ENCODE assay signal across 19 cellular contexts in the genomic region with DNA sequence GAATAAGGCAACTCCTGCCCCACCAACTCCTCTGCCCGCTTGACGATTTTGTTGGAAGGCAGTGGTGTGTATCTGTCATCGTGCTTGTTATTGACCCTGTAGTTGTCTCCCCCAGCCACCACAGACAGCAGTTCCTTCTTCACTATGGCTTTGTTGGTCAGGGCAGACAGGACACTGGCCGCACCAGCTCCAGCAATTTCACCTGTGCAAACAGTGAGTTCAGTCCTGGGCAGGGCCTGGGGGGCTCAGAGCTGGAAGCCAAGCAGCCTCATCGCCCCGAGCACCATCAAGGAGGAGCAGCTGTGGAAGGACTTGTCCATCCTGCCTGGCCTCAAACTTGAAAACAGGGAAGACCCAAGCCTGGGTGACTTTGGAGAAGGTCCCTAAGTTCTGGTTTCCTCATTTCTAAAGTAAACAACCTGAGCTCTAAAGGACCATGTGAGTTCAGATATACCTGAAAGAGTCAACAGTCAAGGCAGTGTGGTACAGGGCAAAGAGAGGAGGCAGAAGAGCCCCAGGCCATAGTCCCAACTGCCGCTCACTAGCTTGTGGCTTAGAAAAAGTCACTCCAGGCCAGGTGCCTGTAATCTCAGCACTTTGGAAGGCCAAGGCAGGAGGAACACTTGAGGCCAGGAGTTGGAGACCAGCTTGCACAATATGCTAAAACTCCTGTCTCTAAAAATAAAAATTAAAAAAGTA. TPM values are rescaled to one million over a fixed set of nuclear protein-coding genes. Genes with fewer than 3 reads are reported as not detected.
DNase-seq lines count a peak whose midpoint lies in the region; ATAC-seq and TF ChIP-seq lines count a peak whose summit lies in the region.
"Had no signal": no experiment of that assay in that cellular context is flagged by ENCODE, and none has a peak within 500 bp of the region (broad histone marks: within the 10 kb centered on the region; RNA-seq: fewer than 3 reads in every experiment).

No MANE protein-coding gene starts in this region.

- no peak overlapping the region for H3K4me3 ChIP-seq in PC-9
- H3K4me3 ChIP-seq in sigmoid colon: no peak overlapping the region
- H3K4me3 ChIP-seq: A549 had no signal

- no peaks in the 10 kb centered on the region for H4K20me1 ChIP-seq in PC-9 (ENCODE audit: insufficient read depth)

- H3K9me3 ChIP-seq in PC-9 (ENCODE audit: insufficient read depth, low read depth): no peaks in the 10 kb centered on the region
- H3K9me3 ChIP-seq in sigmoid colon: no peaks in the 10 kb centered on the region
- H3K9me3 ChIP-seq: A549 had no signal

- no peak for TF ChIP-seq POLR2A in sigmoid colon (IDR thresholded peaks at IDR 0.05)

- H3K9me2 ChIP-seq in PC-9 (ENCODE audit: insufficient read depth): no peaks in the 10 kb centered on the region; the same call in 1 of the 2 replicates

- BruUV-seq in PC-9 (replicated peaks; lab: Mats Ljungman, UMichigan): no TSS peak

- 83 to 94% methylated on average over 7 of the region's 7 CpGs for WGBS in sigmoid colon, 2 donors

- POLR2A ChIA-PET in PC-9 (lab: Charles Lee; ENCODE audit: unreplicated experiment): interaction anchor here (0.7 kb wide), 1 partner anchor 173 kb away, joined by 3 read pairs; no protein-coding TSS in a partner anchor

- H3K36me3 ChIP-seq in PC-9 (ENCODE audit: low read depth) (no peaks in the 10 kb centered on the region), sigmoid colon (no peaks in the 10 kb centered on the region)

- ATAC-seq in left colon (peak; percentile 12), GM18519 (IDR thresholded peaks at IDR 0.05; ENCODE audit: low FRiP score, unreplicated experiment) (no peak), GM18861 (IDR thresholded peaks at IDR 0.05; ENCODE audit: unreplicated experiment) (no peak), HG03442 (IDR thresholded peaks at IDR 0.05; ENCODE audit: unreplicated experiment) (no peak)
- ATAC-seq: A549 had no signal

- TF ChIP-seq CTCF in PC-9 (conservative IDR thresholded peaks at IDR 0.05) (no peak), sigmoid colon (IDR thresholded peaks at IDR 0.05) (no peak)

- DNase-seq in activated CD8-positive, alpha-beta memory T cell treated with anti-CD3 and anti-CD28 coated beads, Interleukin-2, amount 50 U/mL, for 48 hours: peak; percentile 40
- no peak for DNase-seq in activated CD8-positive, alpha-beta memory T cell treated with anti-CD3 and anti-CD28 coated beads, Interleukin-2, amount 50 U/mL, for 4 hours
- DNase-seq in PC-9 (peak in 1 of 2 experiments; percentile 64), left colon (no peak), sigmoid colon (peak; percentile 48)
- DNase-seq: DMS53, HCEC 1CT, MV-4-11, NCI-H1417, NCI-H2029, NCI-H2171, NCI-H446 treated with DMSO at 0.1 percent for 48 hours, OCI-M1, RPMI8226 had no signal

- H3F3A ChIP-seq in PC-9 (ENCODE audit: insufficient read depth, low read depth): no peaks in the 10 kb centered on the region

- peak overlapping the region; percentile 15; the same call in 1 of the 2 replicates for H3K4me2 ChIP-seq in PC-9
- H3K4me2 ChIP-seq: A549 had no signal

- intact Hi-C loops in PC-9 (cut with micrococcal nuclease; ENCODE audit: unreplicated experiment) (no loop called here), left colon (cut with DNase I, micrococcal nuclease) (no loop called here), sigmoid colon (cut with DNase I) (no loop called here)

- H3K79me2 ChIP-seq in PC-9 (ENCODE audit: low read depth): no peaks in the 10 kb centered on the region

- CTCF ChIA-PET in PC-9 (lab: Charles Lee): no interaction called here

- no peaks in the 10 kb centered on the region for H3K27me3 ChIP-seq in PC-9 (ENCODE audit: insufficient read depth, low read depth)
- H3K27me3 ChIP-seq in sigmoid colon: no peaks in the 10 kb centered on the region

- H3K4me1 ChIP-seq in PC-9 (replicated peaks; ENCODE audit: insufficient read depth) (peaks cover 18% of the 10 kb centered on the region), sigmoid colon (no peaks in the 10 kb centered on the region)

- H3K27ac ChIP-seq in PC-9: peak overlapping the region; percentile 7; the same call in 1 of the 2 replicates
- no peak overlapping the region for H3K27ac ChIP-seq in sigmoid colon
- H3K27ac ChIP-seq: A549, HL-60 had no signal

- H2AFZ ChIP-seq in PC-9: no peak overlapping the region

- TF ChIP-seq EP300 in sigmoid colon (IDR thresholded peaks at IDR 0.05): no peak

RNA-seq across cellular contexts. Expression of a gene that starts 4.6 kb away (rescaled TPM):
- 8.8 and 13.6 TPM in 2 replicates for total RNA-seq in PC-9 (2021)
- 10 to 100 TPM in 1 of 2 donors, 1 to 10 TPM in 1; 3.8 to 53.6 TPM for total RNA-seq in left colon
- under 1 TPM in 1 of 4 donors, not detected in 3; 0.71 TPM for total RNA-seq in sigmoid colon
- polyA plus RNA-seq in sigmoid colon: 100 to 1,000 TPM in 2 of 3 donors, 10 to 100 TPM in 1; 27.0 to 233 (median 112) TPM

RNA-seq across cellular contexts. Expression of a gene that starts 22.0 kb away (rescaled TPM):
- total RNA-seq in PC-9 (2021): 64.6 and 99.9 TPM in 2 replicates
- total RNA-seq in left colon: 10 to 100 TPM; 43.9 to 51.4 TPM
- total RNA-seq in sigmoid colon: 10 to 100 TPM; 36.7 to 49.9 (median 42.8) TPM
- polyA plus RNA-seq in sigmoid colon: 100 to 1,000 TPM in 2 of 3 donors, 10 to 100 TPM in 1; 63.1 to 262 (median 114) TPM

RNA-seq across cellular contexts. Expression of a gene that starts 52.7 kb away (rescaled TPM):
- total RNA-seq in PC-9 (2021): not detected in 2 replicates
- total RNA-seq in left colon: under 1 TPM; 0.18 to 0.36 TPM
- total RNA-seq in sigmoid colon: 1 to 10 TPM in 1 of 4 donors, not detected in 3; 5.4 TPM
- polyA plus RNA-seq in sigmoid colon: 1 to 10 TPM in 1 of 3 donors, not detected in 2; 3.9 TPM
- polyA plus RNA-seq: A549 had no signal

RNA-seq across cellular contexts. Expression of a gene that starts 55.6 kb away (rescaled TPM):
- total RNA-seq in PC-9 (2021) (240 and 266 TPM in 2 replicates), left colon (1 to 10 TPM; 5.9 to 6.6 TPM), sigmoid colon (10 to 100 TPM; 34.9 to 59.9 (median 47.9) TPM)
- polyA plus RNA-seq in sigmoid colon: 10 to 100 TPM; 14.6 to 34.7 (median 21.0) TPM

Comparison
In these comparisons a context has a peak if more than half of its experiments do, and no peak if none do; other contexts are left out.
1. DNase-seq: peak in activated CD8-positive, alpha-beta memory T cell treated with anti-CD3 and anti-CD28 coated beads, Interleukin-2, amount 50 U/mL, for 48 hours (single experiment) and sigmoid colon (single experiment); none in activated CD8-positive, alpha-beta memory T cell treated with anti-CD3 and anti-CD28 coated beads, Interleukin-2, amount 50 U/mL, for 4 hours (single experiment) and left colon (0 of 2).